8 cellular contexts compared by ENCODE assay signal in genomic region chr19:13835791-13836723, GRCh38. TPM values are rescaled to one million over a fixed set of nuclear protein-coding genes. Genes with fewer than 3 reads are reported as not detected.
DNase-seq lines count a peak whose midpoint lies in the region; ATAC-seq and TF ChIP-seq lines count a peak whose summit lies in the region.

No MANE protein-coding gene starts in this region.

- H3K4me1 ChIP-seq in transverse colon = peaks cover 32 to 73% (median 54%) of the 10 kb centered on the region in 4 donors

- peak; percentile 62 for DNase-seq in activated CD8-positive, alpha-beta memory T cell treated with anti-CD3 and anti-CD28 coated beads for 24 hours
- DNase-seq in activated CD8-positive, alpha-beta memory T cell treated with anti-CD3 and anti-CD28 coated beads, Interleukin-2, amount 50 U/mL, for 48 hours = no peak
- no peak for DNase-seq in activated T-helper 1 cell treated with anti-CD3 and anti-CD28 coated beads, Interleukin-12 subunit alpha, Interleukin-12 subunit beta, Interleukin-2, Interleukin-4 antibody, amounts not matched to agents 30 ng/mL and 10 ng/mL and 1 ng/mL, durations not matched to agents 14 hours and 24 hours and 36 hours (ENCODE audit: low spot score)
- DNase-seq in left kidney (ENCODE audit: low read depth, low spot score) (peak; percentile 34), transverse colon (no peak), NCI-H1105 (lab: John Stamatoyannopoulos, UW) (no peak), COLO668 (lab: John Stamatoyannopoulos, UW; ENCODE audit: unreplicated experiment) (no peak)

- H3K27ac ChIP-seq in transverse colon = peak overlapping the region; percentile 99 to 100 (median 100)

- H3K4me3 Mint-ChIP-seq in activated T-helper 1 cell treated with anti-CD3 and anti-CD28 coated beads, Interleukin-12 subunit alpha, Interleukin-12 subunit beta, Interleukin-2, Interleukin-4 antibody, amounts not matched to agents 30 ng/mL and 10 ng/mL and 1 ng/mL, durations not matched to agents 14 hours and 24 hours and 36 hours = peak overlapping the region; percentile 84

- no peaks in the 10 kb centered on the region for H3K27me3 ChIP-seq in transverse colon

- no peak for TF ChIP-seq EP300 in transverse colon (IDR thresholded peaks at IDR 0.05; ENCODE audit: low read depth)

- no peak for ATAC-seq in GM21360 (IDR thresholded peaks at IDR 0.05; ENCODE audit: unreplicated experiment)

- TF ChIP-seq POLR2A in transverse colon (IDR thresholded peaks at IDR 0.05) = no peak

- TF ChIP-seq CTCF in transverse colon (IDR thresholded peaks at IDR 0.05) = no peak

- H3K4me3 ChIP-seq in transverse colon = peak overlapping the region in 1 of 4 donors; percentile 5

- no peaks in the 10 kb centered on the region for H3K9me3 ChIP-seq in transverse colon

- no peaks in the 10 kb centered on the region for H3K36me3 ChIP-seq in transverse colon

- peaks cover 47% of the 10 kb centered on the region for H3K4me1 Mint-ChIP-seq in activated T-helper 1 cell treated with anti-CD3 and anti-CD28 coated beads, Interleukin-12 subunit alpha, Interleukin-12 subunit beta, Interleukin-2, Interleukin-4 antibody, amounts not matched to agents 30 ng/mL and 10 ng/mL and 1 ng/mL, durations not matched to agents 14 hours and 24 hours and 36 hours (ENCODE audit: low read depth)

- in situ Hi-C loops in transverse colon (cut with MboI; ENCODE audit: low pct_ligation_motif_present in 1 of 4, low pct_unique_long_range_greater_than_20kb in 1 of 4, low sequenced_read_pairs in 3 of 4) = no loop called here

- intact Hi-C loops in activated T-helper 1 cell treated with anti-CD3 and anti-CD28 coated beads, Interleukin-12 subunit alpha, Interleukin-12 subunit beta, Interleukin-2, Interleukin-4 antibody, amounts not matched to agents 30 ng/mL and 10 ng/mL and 1 ng/mL, durations not matched to agents 14 hours and 24 hours and 36 hours (cut with micrococcal nuclease) = loop anchor here (5.0 kb wide), 3 partner anchors 89 to 684 kb away; partner anchors contain the start of genes ADGRE5, IER2 and STX10
- intact Hi-C loops in transverse colon (cut with DNase I; ENCODE audit: low total_unique reads) = no loop called here

- 57% methylated on average over 19 of the region's 21 CpGs; no CpG with 5 or more reads in 1 of the 2 donors for WGBS in transverse colon (ENCODE audit: low coverage in 1 of 2), 2 donors

- H3K36me3 Mint-ChIP-seq in activated T-helper 1 cell treated with anti-CD3 and anti-CD28 coated beads, Interleukin-12 subunit alpha, Interleukin-12 subunit beta, Interleukin-2, Interleukin-4 antibody, amounts not matched to agents 30 ng/mL and 10 ng/mL and 1 ng/mL, durations not matched to agents 14 hours and 24 hours and 36 hours (ENCODE audit: low read depth) = peaks cover 30% of the 10 kb centered on the region

- no peaks in the 10 kb centered on the region for H3K9me3 Mint-ChIP-seq in activated T-helper 1 cell treated with anti-CD3 and anti-CD28 coated beads, Interleukin-12 subunit alpha, Interleukin-12 subunit beta, Interleukin-2, Interleukin-4 antibody, amounts not matched to agents 30 ng/mL and 10 ng/mL and 1 ng/mL, durations not matched to agents 14 hours and 24 hours and 36 hours

- peak overlapping the region; percentile 99 for H3K27ac Mint-ChIP-seq in activated T-helper 1 cell treated with anti-CD3 and anti-CD28 coated beads, Interleukin-12 subunit alpha, Interleukin-12 subunit beta, Interleukin-2, Interleukin-4 antibody, amounts not matched to agents 30 ng/mL and 10 ng/mL and 1 ng/mL, durations not matched to agents 14 hours and 24 hours and 36 hours

- H3K27me3 Mint-ChIP-seq in activated T-helper 1 cell treated with anti-CD3 and anti-CD28 coated beads, Interleukin-12 subunit alpha, Interleukin-12 subunit beta, Interleukin-2, Interleukin-4 antibody, amounts not matched to agents 30 ng/mL and 10 ng/mL and 1 ng/mL, durations not matched to agents 14 hours and 24 hours and 36 hours (ENCODE audit: insufficient read depth) = no peaks in the 10 kb centered on the region

RNA-seq across cellular contexts. Expression of gene ZSWIM4, which starts 40.8 kb away (rescaled TPM):
- 7.6 and 7.9 TPM in 2 replicates for total RNA-seq in activated T-helper 1 cell treated with anti-CD3 and anti-CD28 coated beads, Interleukin-12 subunit alpha, Interleukin-12 subunit beta, Interleukin-2, Interleukin-4 antibody, amounts not matched to agents 30 ng/mL and 10 ng/mL and 1 ng/mL, durations not matched to agents 14 hours and 24 hours and 36 hours
- 1 to 10 TPM; 2.3 to 5.1 (median 2.9) TPM for total RNA-seq in transverse colon

RNA-seq across cellular contexts. Expression of gene NANOS3, which starts 40.9 kb away (rescaled TPM):
- total RNA-seq in activated T-helper 1 cell treated with anti-CD3 and anti-CD28 coated beads, Interleukin-12 subunit alpha, Interleukin-12 subunit beta, Interleukin-2, Interleukin-4 antibody, amounts not matched to agents 30 ng/mL and 10 ng/mL and 1 ng/mL, durations not matched to agents 14 hours and 24 hours and 36 hours = 1.5 and 3.1 TPM in 2 replicates
- not detected for total RNA-seq in transverse colon

Comparison
In these comparisons a context has a peak if more than half of its experiments do, and no peak if none do; other contexts are left out.
1. DNase-seq: peak in activated CD8-positive, alpha-beta memory T cell treated with anti-CD3 and anti-CD28 coated beads for 24 hours (single experiment) and left kidney (single experiment); none in activated CD8-positive, alpha-beta memory T cell treated with anti-CD3 and anti-CD28 coated beads, Interleukin-2, amount 50 U/mL, for 48 hours (single experiment), activated T-helper 1 cell treated with anti-CD3 and anti-CD28 coated beads, Interleukin-12 subunit alpha, Interleukin-12 subunit beta, Interleukin-2, Interleukin-4 antibody, amounts not matched to agents 30 ng/mL and 10 ng/mL and 1 ng/mL, durations not matched to agents 14 hours and 24 hours and 36 hours (single experiment), transverse colon (single experiment), NCI-H1105 (single experiment) and COLO668 (single experiment).